Comparison of ENCODE assay signal across 16 cellular contexts in genomic region chr12:52975204-52975603, GRCh38. TPM values are rescaled to one million over a fixed set of nuclear protein-coding genes. Genes with fewer than 3 reads are reported as not detected.
DNase-seq lines count a peak whose midpoint lies in the region; ATAC-seq and TF ChIP-seq lines count a peak whose summit lies in the region.
"Had no signal": no experiment of that assay in that cellular context is flagged by ENCODE, and none has a peak within 500 bp of the region (broad histone marks: within the 10 kb centered on the region; RNA-seq: fewer than 3 reads in every experiment).

No MANE protein-coding gene starts in this region.

- H3K4me2 ChIP-seq in PC-9: peak overlapping the region; percentile 25

- BruUV-seq in PC-9 (replicated peaks; lab: Mats Ljungman, UMichigan): no TSS peak

- intact Hi-C loops in PC-9 (cut with micrococcal nuclease; ENCODE audit: unreplicated experiment): loop anchor here (10.0 kb wide), 1 partner anchor 450 kb away; the partner anchor contains the start of gene KRT5

- H3F3A ChIP-seq in PC-9 (ENCODE audit: insufficient read depth, low read depth): peaks cover 37% of the 10 kb centered on the region

- CTCF ChIA-PET in PC-9 (lab: Charles Lee): no interaction called here

- H3K27ac Mint-ChIP-seq in nephron: peak overlapping the region; percentile 52 to 97 (median 92)
- H3K27ac Mint-ChIP-seq in stimulated activated memory B cell treated with anti-CD40 and anti-IgM and Interleukin-4, amounts not matched to agents 10 μg/mL and 1 μg/mL and 100 μg/mL, for 72 hours: no peak overlapping the region
- H3K27ac Mint-ChIP-seq: activated CD4-positive, alpha-beta memory T cell treated with anti-CD3 and anti-CD28 coated beads for 36 hours; stimulated activated naive CD8-positive, alpha-beta T cell treated with anti-CD3 and anti-CD28 coated beads, Interleukin-15, Interleukin-2, amounts not matched to agents 100 ng/mL and 50 ng/mL, for 24 hours had no signal

- no peak overlapping the region for H2AFZ ChIP-seq in PC-9

- no peaks in the 10 kb centered on the region for H3K27me3 ChIP-seq in PC-9 (ENCODE audit: insufficient read depth, low read depth)

- peaks cover 14% of the 10 kb centered on the region; the same call in 1 of the 2 replicates for H3K79me2 ChIP-seq in PC-9 (ENCODE audit: low read depth)

- no peak overlapping the region for H3K4me3 Mint-ChIP-seq in nephron
- H3K4me3 Mint-ChIP-seq in stimulated activated memory B cell treated with anti-CD40 and anti-IgM and Interleukin-4, amounts not matched to agents 10 μg/mL and 1 μg/mL and 100 μg/mL, for 72 hours: no peak overlapping the region
- H3K4me3 Mint-ChIP-seq: activated CD4-positive, alpha-beta memory T cell treated with anti-CD3 and anti-CD28 coated beads for 36 hours; central memory CD8-positive, alpha-beta T cell; stimulated activated naive CD8-positive, alpha-beta T cell treated with anti-CD3 and anti-CD28 coated beads, Interleukin-15, Interleukin-2, amounts not matched to agents 100 ng/mL and 50 ng/mL, for 24 hours had no signal

- no peaks in the 10 kb centered on the region for H3K9me2 ChIP-seq in PC-9 (ENCODE audit: insufficient read depth)

- no peak overlapping the region for H3K4me3 ChIP-seq in PC-9
- H3K4me3 ChIP-seq in fibroblast of the aortic adventitia (ENCODE audit: low read depth, low read length): no peak overlapping the region
- H3K4me3 ChIP-seq: esophagus muscularis mucosa had no signal

- no peaks in the 10 kb centered on the region for H3K36me3 Mint-ChIP-seq in nephron (ENCODE audit: low read depth)
- no peaks in the 10 kb centered on the region for H3K36me3 Mint-ChIP-seq in stimulated activated memory B cell treated with anti-CD40 and anti-IgM and Interleukin-4, amounts not matched to agents 10 μg/mL and 1 μg/mL and 100 μg/mL, for 72 hours
- H3K36me3 Mint-ChIP-seq: activated CD4-positive, alpha-beta memory T cell treated with anti-CD3 and anti-CD28 coated beads for 36 hours had no signal

- ATAC-seq in HG02798 (IDR thresholded peaks at IDR 0.05; ENCODE audit: poor library complexity, unreplicated experiment): no peak
- no peak for ATAC-seq in stimulated activated memory B cell treated with anti-CD40 and anti-IgM and Interleukin-4, amounts not matched to agents 10 μg/mL and 1 μg/mL and 100 μg/mL, for 72 hours
- no peak for ATAC-seq in GM19395 (IDR thresholded peaks at IDR 0.05; ENCODE audit: unreplicated experiment)

- peaks cover 72% of the 10 kb centered on the region for H3K4me1 ChIP-seq in PC-9 (replicated peaks; ENCODE audit: insufficient read depth)

- H3K9me3 ChIP-seq in PC-9 (ENCODE audit: insufficient read depth, low read depth): no peaks in the 10 kb centered on the region
- H3K9me3 ChIP-seq: esophagus muscularis mucosa had no signal

- no peaks in the 10 kb centered on the region for H3K9me3 Mint-ChIP-seq in nephron
- peaks cover 3% of the 10 kb centered on the region for H3K9me3 Mint-ChIP-seq in stimulated activated memory B cell treated with anti-CD40 and anti-IgM and Interleukin-4, amounts not matched to agents 10 μg/mL and 1 μg/mL and 100 μg/mL, for 72 hours
- H3K9me3 Mint-ChIP-seq: activated CD4-positive, alpha-beta memory T cell treated with anti-CD3 and anti-CD28 coated beads for 36 hours; central memory CD8-positive, alpha-beta T cell; stimulated activated naive CD8-positive, alpha-beta T cell treated with anti-CD3 and anti-CD28 coated beads, Interleukin-15, Interleukin-2, amounts not matched to agents 100 ng/mL and 50 ng/mL, for 24 hours had no signal

- H3K27ac ChIP-seq in PC-9: peak overlapping the region; percentile 35; the same call in 1 of the 2 replicates

- H3K27me3 Mint-ChIP-seq in nephron (ENCODE audit: low read depth): peaks cover 17% of the 10 kb centered on the region
- peaks cover 46% of the 10 kb centered on the region for H3K27me3 Mint-ChIP-seq in stimulated activated memory B cell treated with anti-CD40 and anti-IgM and Interleukin-4, amounts not matched to agents 10 μg/mL and 1 μg/mL and 100 μg/mL, for 72 hours

- H4K20me1 ChIP-seq in PC-9 (ENCODE audit: insufficient read depth): no peaks in the 10 kb centered on the region

- TF ChIP-seq CTCF in PC-9 (conservative IDR thresholded peaks at IDR 0.05): no peak
- TF ChIP-seq CTCF in fibroblast of the aortic adventitia (IDR thresholded peaks at IDR 0.05; ENCODE audit: insufficient read depth, low read length): no peak
- no peak for TF ChIP-seq CTCF in nephron (IDR thresholded peaks at IDR 0.05; ENCODE audit: unreplicated experiment in 3 of 3)

- DNase-seq in G401 (ENCODE audit: low spot score) (peak; percentile 46), PC-9 (no peak), fibroblast of the aortic adventitia (ENCODE audit: low read depth) (peak; percentile 58), NCI-H524 treated with DMSO at 0.1 percent for 48 hours (lab: John Stamatoyannopoulos, UW) (no peak)
- DNase-seq: activated CD4-positive, alpha-beta memory T cell treated with anti-CD3 and anti-CD28 coated beads for 36 hours; activated effector memory CD4-positive, alpha-beta T cell treated with anti-CD3 and anti-CD28 coated beads, Interleukin-2, amount 50 U/mL, for 16 hours; NCI-H2227 treated with DMSO at 0.1 percent for 48 hours; T1000 had no signal

- POLR2A ChIA-PET in PC-9 (lab: Charles Lee; ENCODE audit: unreplicated experiment): interaction anchor here (0.9 kb wide), 1 partner anchor 70 kb away, joined by 4 read pairs; the partner anchor contains the start of gene KRT8

- in situ Hi-C loops in G401 (cut with HindIII; ENCODE audit: low sequenced_read_pairs): no loop called here

- peaks cover 56% of the 10 kb centered on the region for H3K4me1 Mint-ChIP-seq in nephron
- H3K4me1 Mint-ChIP-seq in stimulated activated memory B cell treated with anti-CD40 and anti-IgM and Interleukin-4, amounts not matched to agents 10 μg/mL and 1 μg/mL and 100 μg/mL, for 72 hours: no peaks in the 10 kb centered on the region
- H3K4me1 Mint-ChIP-seq: central memory CD8-positive, alpha-beta T cell had no signal

- no peaks in the 10 kb centered on the region for H3K36me3 ChIP-seq in PC-9 (ENCODE audit: low read depth)
- H3K36me3 ChIP-seq: esophagus muscularis mucosa had no signal

RNA-seq across cellular contexts. Expression of gene KRT18, which starts 26.3 kb away (rescaled TPM):
- 843 and 873 TPM in 2 replicates for total RNA-seq in G401 (2014; rRNA removed; shearing (Covaris generic))
- total RNA-seq in PC-9 (2021) (2,869 and 2,977 TPM in 2 replicates), fibroblast of the aortic adventitia (ENCODE audit: low replicate concordance) (26.8 and 188 TPM in 2 replicates)
- total RNA-seq: myocyte had no signal

RNA-seq across cellular contexts. Expression of gene EIF4B, which starts 31.1 kb away (rescaled TPM):
- total RNA-seq in G401 (2014; rRNA removed; shearing (Covaris generic)): 1,115 and 1,229 TPM in 2 replicates
- total RNA-seq in PC-9 (2021): 531 and 615 TPM in 2 replicates
- total RNA-seq in fibroblast of the aortic adventitia (ENCODE audit: low replicate concordance): 1,016 and 1,876 TPM in 2 replicates

Comparison
In these comparisons a context has a peak if more than half of its experiments do, and no peak if none do; other contexts are left out.
1. DNase-seq: peak in G401 (single experiment) and fibroblast of the aortic adventitia (single experiment); none in PC-9 (0 of 2) and NCI-H524 treated with DMSO at 0.1 percent for 48 hours (single experiment).